In the genomic region with DNA sequence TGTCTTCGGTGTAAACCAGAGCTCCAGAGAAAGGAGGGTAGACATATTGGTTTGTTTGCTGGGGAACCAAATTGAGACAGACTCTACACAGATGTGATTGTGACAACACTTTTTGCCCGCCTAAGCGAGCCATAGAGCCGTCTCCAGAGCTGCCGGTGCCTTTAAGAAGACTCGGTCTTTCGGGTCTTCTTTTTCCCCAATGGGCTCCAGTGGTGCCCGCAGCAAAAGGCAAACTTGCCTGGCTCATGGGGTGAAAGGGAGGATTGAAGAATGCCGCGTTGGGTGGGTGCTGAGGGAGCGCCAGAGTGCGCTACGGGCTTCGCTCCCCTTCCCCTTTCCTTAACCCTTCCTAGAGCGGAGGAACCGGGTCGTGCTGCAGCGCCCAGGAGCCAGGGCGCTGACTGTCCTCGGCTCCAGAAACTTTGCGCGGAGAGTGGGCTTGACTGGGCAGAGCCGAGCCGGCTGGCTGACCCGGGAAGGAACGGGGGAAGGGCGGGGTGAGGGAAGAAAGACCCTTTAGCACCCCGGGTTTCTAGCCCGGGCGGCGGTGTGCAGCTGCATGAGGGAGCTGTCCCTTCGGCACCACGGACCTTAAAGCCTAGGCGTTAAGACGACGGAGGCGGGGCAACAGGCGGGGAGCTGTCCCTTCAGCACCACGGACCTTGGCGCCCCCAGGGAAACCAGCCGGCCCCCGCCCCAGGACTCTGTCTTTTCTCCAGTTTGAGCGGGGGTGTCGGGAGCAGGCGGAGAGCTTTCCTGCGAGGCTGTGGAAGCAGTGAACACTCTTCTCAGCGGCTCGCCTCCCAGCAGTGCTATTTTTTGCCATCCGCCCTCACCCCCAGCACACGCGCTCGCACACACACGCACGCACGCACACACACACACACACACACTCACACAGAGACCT, we compare ENCODE assay signal across 8 cellular contexts. TPM values are rescaled to one million over a fixed set of nuclear protein-coding genes. Genes with fewer than 3 reads are reported as not detected.
A peak's percentile ranks its signal among the peaks of the same experiment; 100 is the strongest.
DNase-seq lines count a peak whose midpoint lies in the region; ATAC-seq, FAIRE-seq and TF ChIP-seq lines count a peak whose summit lies in the region.

Gene CACNG3 (plus strand): TSS at position 890 of the 907 bp plus-strand sequence. CDS start 420 bp downstream, outside the sequence.

- no peak for TF ChIP-seq POLR2A in GM12891 (IDR thresholded peaks at IDR 0.05; ENCODE audit: low read depth, low read length)

- peaks cover 8% of the 10 kb centered on the region; the same call in 1 of the 2 replicates for H3K27me3 ChIP-seq in iPS DF 6.9 (ENCODE audit: control insufficient read depth, insufficient read depth, low read length)

- no peak for FAIRE-seq in GM12891 (lab: Jason Lieb, UNC)

- H3K27ac Mint-ChIP-seq in activated naive CD4-positive, alpha-beta T cell treated with anti-CD3 and anti-CD28 coated beads, Interleukin-2, amount 50 U/mL, for 72 hours: no peak within 1 kb of the TSS

- no peaks in the 10 kb centered on the region for H3K9me3 ChIP-seq in iPS DF 6.9 (ENCODE audit: control insufficient read depth, insufficient read depth, low read length)

- H3K36me3 ChIP-seq in iPS DF 6.9 (ENCODE audit: control insufficient read depth, insufficient read depth, low read length): no peaks in the 10 kb centered on the region

- H3K4me3 ChIP-seq in iPS DF 6.9 (ENCODE audit: low read length): peak within 1 kb of the TSS; percentile 40; the same call in 1 of the 2 replicates

- WGBS in iPS DF 6.9 (ENCODE audit: insufficient coverage, insufficient read length): no CpG with 5 or more reads among the region's 55 CpGs

- DNase-seq in GM12891 (ENCODE audit: insufficient read length, low spot score): peak; percentile 61
- peak; percentile 49 for DNase-seq in RPMI7951 (ENCODE audit: low read depth)
- peak in 1 of 2 donors; percentile 70 for DNase-seq in activated naive CD4-positive, alpha-beta T cell treated with anti-CD3 and anti-CD28 coated beads, Interleukin-2, amount 50 U/mL, for 72 hours (ENCODE audit: low spot score in 2 of 2)
- DNase-seq in iPS DF 6.9 (ENCODE audit: low read depth, low spot score): peak; percentile 57
- peak; percentile 44 to 57 for DNase-seq in stimulated activated CD4-positive, alpha-beta T cell treated with anti-CD3 and anti-CD28 coated beads, Interleukin-2, amount 100 ng/mL, for 48 hours
- DNase-seq in NCI-H2029 (lab: John Stamatoyannopoulos, UW): no peak
- DNase-seq in NCI-H1417 (lab: John Stamatoyannopoulos, UW): no peak
- no peak for DNase-seq in SW 1271 (lab: John Stamatoyannopoulos, UW)

- no peaks in the 10 kb centered on the region for H3K9me3 Mint-ChIP-seq in activated naive CD4-positive, alpha-beta T cell treated with anti-CD3 and anti-CD28 coated beads, Interleukin-2, amount 50 U/mL, for 72 hours

- H3K4me1 ChIP-seq in iPS DF 6.9 (ENCODE audit: control insufficient read depth, insufficient read depth, low read length): peaks cover 3% of the 10 kb centered on the region; the same call in 1 of the 2 replicates

- no peaks in the 10 kb centered on the region for H3K36me3 Mint-ChIP-seq in activated naive CD4-positive, alpha-beta T cell treated with anti-CD3 and anti-CD28 coated beads, Interleukin-2, amount 50 U/mL, for 72 hours

- peak; percentile 49 to 88 for ATAC-seq in activated naive CD4-positive, alpha-beta T cell treated with anti-CD3 and anti-CD28 coated beads, Interleukin-2, amount 50 U/mL, for 72 hours

- no peak within 1 kb of the TSS for H3K27ac ChIP-seq in iPS DF 6.9 (ENCODE audit: low read length)

TF ChIP-seq in GM12891, 5 proteins besides CTCF, POLR2A, EP300 and RAD21:
- TF ChIP-seq SPI1 (IDR thresholded peaks at IDR 0.05; ENCODE audit: low read depth, low read length) (no peak), POU2F2 (IDR thresholded peaks at IDR 0.05; ENCODE audit: low read depth, low read length) (no peak), PAX5 (IDR thresholded peaks at IDR 0.05; ENCODE audit: insufficient read depth, low read length, severe bottlenecking) (no peak), POLR2AphosphoS5 (IDR thresholded peaks at IDR 0.05; ENCODE audit: low read depth, low read length) (no peak), TAF1 (IDR thresholded peaks at IDR 0.05; ENCODE audit: low read depth, low read length) (no peak)

RNA-seq across cellular contexts. Expression of gene CACNG3, which starts in this region (rescaled TPM):
- polyA plus RNA-seq in GM12891 (2012; ENCODE audit: low read depth, missing spikeins): not detected
- not detected in 2 replicates for total RNA-seq in RPMI7951 (2014; rRNA removed; shearing (Covaris generic))
- total RNA-seq in activated naive CD4-positive, alpha-beta T cell treated with anti-CD3 and anti-CD28 coated beads, Interleukin-2, amount 50 U/mL, for 72 hours: not detected

Comparison
In these comparisons a context has a peak if more than half of its experiments do, and no peak if none do; other contexts are left out.
1. Peak in DNase-seq in RPMI7951; RNA of the gene not detected or under 1 TPM.
2. Peak in ATAC-seq in activated naive CD4-positive, alpha-beta T cell treated with anti-CD3 and anti-CD28 coated beads, Interleukin-2, amount 50 U/mL, for 72 hours; RNA of the gene not detected or under 1 TPM.
3. DNase-seq: peak in GM12891 (single experiment), iPS DF 6.9 (single experiment) and stimulated activated CD4-positive, alpha-beta T cell treated with anti-CD3 and anti-CD28 coated beads, Interleukin-2, amount 100 ng/mL, for 48 hours (2 of 2); none in NCI-H2029 (single experiment), NCI-H1417 (0 of 3) and SW 1271 (0 of 2).